In the genomic region with DNA sequence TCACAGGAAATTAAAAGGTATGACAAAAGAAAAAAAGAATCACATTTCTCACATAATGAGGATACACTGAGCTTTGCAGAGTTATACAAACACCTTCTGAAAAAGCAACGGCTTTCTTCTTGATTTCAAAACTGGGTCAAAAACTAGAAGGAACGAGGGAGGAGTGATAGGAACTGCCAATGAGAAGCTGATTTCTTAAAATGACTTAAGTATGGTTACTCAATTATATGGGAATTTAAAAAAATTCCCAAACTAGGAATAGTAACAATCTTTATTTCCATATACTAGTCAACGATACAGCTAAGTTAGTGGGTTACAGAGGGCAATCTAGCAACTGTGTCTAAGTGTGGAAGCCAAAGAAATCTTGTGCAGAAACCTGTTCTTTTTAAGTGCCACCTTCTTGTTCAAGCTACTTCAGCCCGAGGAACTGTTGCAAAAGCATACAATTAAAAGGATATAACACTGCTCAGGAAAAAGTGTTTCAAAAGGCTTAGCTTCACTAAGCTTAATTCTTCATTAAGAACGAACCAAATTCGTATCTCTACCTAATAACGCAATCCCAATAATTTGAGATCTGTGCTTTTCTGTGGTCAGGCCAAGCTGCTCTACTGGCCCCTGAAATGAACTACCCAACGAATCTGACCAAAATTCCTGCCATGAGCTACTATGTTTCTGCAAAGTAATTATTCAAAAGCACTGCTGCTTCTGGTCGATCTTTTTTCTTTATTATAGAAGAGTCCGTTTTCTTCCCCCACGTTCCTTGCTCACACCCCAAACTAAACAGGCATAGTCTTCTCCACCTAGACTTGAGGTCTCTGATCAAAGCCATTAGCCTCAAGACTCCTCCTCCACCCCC, we compare ENCODE assay signal across 9 cellular contexts. TPM values are rescaled to one million over a fixed set of nuclear protein-coding genes. Genes with fewer than 3 reads are reported as not detected.
DNase-seq lines count a peak whose midpoint lies in the region; ATAC-seq, FAIRE-seq and TF ChIP-seq lines count a peak whose summit lies in the region.
"Had no signal": no experiment of that assay in that cellular context is flagged by ENCODE, and none has a peak within 500 bp of the region (broad histone marks: within the 10 kb centered on the region; RNA-seq: fewer than 3 reads in every experiment).

No MANE protein-coding gene starts in this region.

- FAIRE-seq in astrocyte (lab: Jason Lieb, UNC), result no peak
- FAIRE-seq: islet of Langerhans had no signal

- peak overlapping the region; percentile 99 for H3K4me2 ChIP-seq in astrocyte (ENCODE audit: low read length)

- H3K4me1 Mint-ChIP-seq in astrocyte (ENCODE audit: low read depth, unreplicated experiment), result peaks cover 43% of the 10 kb centered on the region

- no peak for TF ChIP-seq POLR2A in uterus (IDR thresholded peaks at IDR 0.05)

- ATAC-seq in lung (ENCODE audit: insufficient read depth, low FRiP score), result no peak
- ATAC-seq in GM18858 (IDR thresholded peaks at IDR 0.05; ENCODE audit: unreplicated experiment), result no peak
- no peak for ATAC-seq in HG02623 (IDR thresholded peaks at IDR 0.05; ENCODE audit: unreplicated experiment)

- intact Hi-C loops in uterus (cut with DNase I; ENCODE audit: low total_unique reads), result no loop called here

- POLR2A ChIA-PET in AG04450 (lab: Yijun Ruan, JAX), result interaction anchor here (0.6 kb wide), 1 partner anchor 22 kb away, joined by 6 read pairs; no protein-coding TSS in a partner anchor

- H3K4me3 ChIP-seq in AG04450 (ENCODE audit: low read depth, low read length) (peak overlapping the region; percentile 78), HL-60 (replicated peaks; ENCODE audit: insufficient read depth, low read length) (peak overlapping the region; percentile 89), astrocyte (ENCODE audit: insufficient read depth, low read depth, low read length) (peak overlapping the region; percentile 80), lung (peak overlapping the region; percentile 84), uterus (peak overlapping the region; percentile 61 to 73)

- H3K36me3 ChIP-seq in astrocyte (ENCODE audit: insufficient read depth, low read length) (no peaks in the 10 kb centered on the region), lung (ENCODE audit: control insufficient read depth in 2 of 2, insufficient read depth in 2 of 2, low read length in 2 of 2) (no peaks in the 10 kb centered on the region), uterus (no peaks in the 10 kb centered on the region)

- DNase-seq in AG04450 (ENCODE audit: low read depth, low spot score) (no peak), HL-60 (ENCODE audit: low read depth in 1 of 2, low spot score in 1 of 2) (peak in 1 of 2 experiments; percentile 10), astrocyte (ENCODE audit: low read depth) (no peak), lung (ENCODE audit: low spot score) (no peak), uterus (no peak)
- DNase-seq in activated CD4-positive, alpha-beta T cell treated with anti-CD3 and anti-CD28 coated beads, Interleukin-2, amount 50 U/mL, for 48 hours, result no peak

- H3K27me3 Mint-ChIP-seq in astrocyte (ENCODE audit: low read depth, unreplicated experiment), result no peaks in the 10 kb centered on the region

- CTCF ChIA-PET in AG04450 (lab: Charles Lee), result interaction anchor here (0.6 to 1.0 kb wide), 2 partner anchors 1367 to 1371 kb away, joined by 3 to 6 read pairs; no protein-coding TSS in a partner anchor

- H3K27me3 ChIP-seq in AG04450 (ENCODE audit: control insufficient read depth, insufficient read depth, low read length), result no peaks in the 10 kb centered on the region
- no peaks in the 10 kb centered on the region for H3K27me3 ChIP-seq in HL-60 (ENCODE audit: insufficient read depth, poor library complexity, severe bottlenecking)
- H3K27me3 ChIP-seq in astrocyte (ENCODE audit: insufficient read depth, low read length), result no peaks in the 10 kb centered on the region
- H3K27me3 ChIP-seq in lung (ENCODE audit: control insufficient read depth, insufficient read depth), result no peaks in the 10 kb centered on the region
- no peaks in the 10 kb centered on the region for H3K27me3 ChIP-seq in uterus

- H3K9me3 Mint-ChIP-seq in astrocyte (ENCODE audit: unreplicated experiment), result no peaks in the 10 kb centered on the region

- H2AFZ ChIP-seq in astrocyte (ENCODE audit: low read depth, low read length), result no peak overlapping the region

- H3K79me2 ChIP-seq in astrocyte (ENCODE audit: insufficient read depth, low read length), result peaks cover 73% of the 10 kb centered on the region

- H3K4me3 Mint-ChIP-seq in astrocyte (ENCODE audit: unreplicated experiment), result peak overlapping the region; percentile 94

- H3K4me1 ChIP-seq in astrocyte (ENCODE audit: insufficient read depth, low read length) (peaks cover 11% of the 10 kb centered on the region), lung (ENCODE audit: control insufficient read depth in 2 of 2, insufficient read depth in 2 of 2, low read length in 2 of 2) (peaks cover 8 to 24% of the 10 kb centered on the region in 2 donors), uterus (peaks cover 3 to 8% of the 10 kb centered on the region in 2 donors)

- H3K9me3 ChIP-seq in AG04450 (ENCODE audit: control insufficient read depth, insufficient read depth, low read length) (no peaks in the 10 kb centered on the region), astrocyte (ENCODE audit: insufficient read depth, low read depth, low read length) (no peaks in the 10 kb centered on the region), lung (ENCODE audit: control insufficient read depth in 2 of 2, insufficient read depth in 1 of 2, low read length in 1 of 2) (no peaks in the 10 kb centered on the region), uterus (no peaks in the 10 kb centered on the region)

- peaks cover 50% of the 10 kb centered on the region for H4K20me1 ChIP-seq in astrocyte (ENCODE audit: insufficient read depth, low read length)

- H3K36me3 Mint-ChIP-seq in astrocyte (ENCODE audit: low read depth, unreplicated experiment), result no peaks in the 10 kb centered on the region

- peak overlapping the region; percentile 93 for H3K9ac ChIP-seq in astrocyte (ENCODE audit: low read length)

- TF ChIP-seq CTCF in AG04450 (IDR thresholded peaks at IDR 0.05; ENCODE audit: low read depth, low read length), result no peak
- no peak for TF ChIP-seq CTCF in HL-60 (IDR thresholded peaks at IDR 0.05; ENCODE audit: insufficient read depth, low read length)
- TF ChIP-seq CTCF in astrocyte (IDR thresholded peaks at IDR 0.05; ENCODE audit: insufficient read depth, low read depth, low read length), result no peak
- TF ChIP-seq CTCF in lung (IDR thresholded peaks at IDR 0.05; ENCODE audit: control extremely low read depth, extremely low read depth), result no peak
- no peak for TF ChIP-seq CTCF in uterus (IDR thresholded peaks at IDR 0.05)

- peak overlapping the region; percentile 64 for H3K27ac Mint-ChIP-seq in astrocyte (ENCODE audit: unreplicated experiment)

- H3K27ac ChIP-seq in AG04450 (ENCODE audit: low read depth, low read length) (no peak overlapping the region), HL-60 (replicated peaks) (peak overlapping the region; percentile 80), astrocyte (ENCODE audit: low read depth, low read length) (no peak overlapping the region), lung (ENCODE audit: low read depth in 1 of 2, low read length in 1 of 2) (peak overlapping the region; percentile 98 to 99), uterus (peak overlapping the region; percentile 92)

- 18 to 26% methylated on average over 11 of the region's 11 CpGs for WGBS in lung, 2 donors

RNA-seq across cellular contexts. Expression of a gene that starts 1.9 kb away (rescaled TPM):
- 18.3 and 20.9 TPM in 2 replicates for polyA plus RNA-seq in AG04450 (2011; rRNA removed)
- 40.9 and 54.9 TPM in 2 replicates for polyA minus RNA-seq in AG04450 (2011; rRNA and poly(A)+ RNA removed)
- total RNA-seq in astrocyte, result 22.9 and 30.8 TPM in 2 replicates
- 10 to 100 TPM; 36.7 to 77.8 TPM for total RNA-seq in lung
- polyA plus RNA-seq in lung, result 10 to 100 TPM in 1 of 2 donors, 1 to 10 TPM in 1; 7.8 to 10.6 TPM
- 10 to 100 TPM; 14.9 to 66.1 (median 44.1) TPM for total RNA-seq in uterus

Comparison
In these comparisons a context has a peak if more than half of its experiments do, and no peak if none do; other contexts are left out.
1. H3K27ac ChIP-seq: peak in HL-60 (single experiment), lung (2 of 2) and uterus (2 of 2); none in AG04450 (single experiment) and astrocyte (single experiment).
2. Peak in every context shown above with its lines, with median percentiles within 50 percentile points of each other: H3K4me3 ChIP-seq.